In genomic region chr11:17075506-17075905, GRCh38 we compare ENCODE assay signal across 10 cellular contexts. TPM values are rescaled to one million over a fixed set of nuclear protein-coding genes. Genes with fewer than 3 reads are reported as not detected.
DNase-seq lines count a peak whose midpoint lies in the region; ATAC-seq and TF ChIP-seq lines count a peak whose summit lies in the region.
"Had no signal": no experiment of that assay in that cellular context is flagged by ENCODE, and none has a peak within 500 bp of the region (broad histone marks: within the 10 kb centered on the region; RNA-seq: fewer than 3 reads in every experiment).

No MANE protein-coding gene starts in this region.

- H2AFZ ChIP-seq in DND-41 (ENCODE audit: low read depth, low read length) (no peak overlapping the region), MM.1S (ENCODE audit: low read length) (no peak overlapping the region), neural cell (ENCODE audit: low read depth, low read length) (no peak overlapping the region)

- peak overlapping the region in 1 of 2 experiments; percentile 90; a peak in 2 of 4 replicates for H3K4me3 ChIP-seq in DND-41 (ENCODE audit: low read depth in 1 of 2, low read length in 2 of 2)
- H3K4me3 ChIP-seq in MM.1S (ENCODE audit: low read length): 0 out of 2 replicates have a peak overlapping the region, but pooled peaks have one; percentile 2
- peak overlapping the region; percentile 6 for H3K4me3 ChIP-seq in choroid plexus epithelial cell (ENCODE audit: low read depth, low read length)
- peak overlapping the region; percentile 80 for H3K4me3 ChIP-seq in neural cell (ENCODE audit: low read length)

- H3K27ac ChIP-seq in DND-41 (ENCODE audit: low read length) (no peak overlapping the region), MM.1S (ENCODE audit: low read length) (no peak overlapping the region), neural cell (ENCODE audit: low read length) (no peak overlapping the region)

- H3K9me3 ChIP-seq in DND-41 (ENCODE audit: insufficient read depth, low read length, severe bottlenecking) (no peaks in the 10 kb centered on the region), MM.1S (replicated peaks; ENCODE audit: insufficient read depth, low read length) (no peaks in the 10 kb centered on the region), neural cell (ENCODE audit: low read length) (no peaks in the 10 kb centered on the region)

- H3K27me3 ChIP-seq in DND-41 (ENCODE audit: insufficient read depth, low read length, poor library complexity): no peaks in the 10 kb centered on the region
- no peaks in the 10 kb centered on the region for H3K27me3 ChIP-seq in MM.1S (replicated peaks; ENCODE audit: insufficient read depth, low read length)
- no peaks in the 10 kb centered on the region for H3K27me3 ChIP-seq in neural cell (ENCODE audit: insufficient read depth, low read depth, low read length)

- peaks cover 27% of the 10 kb centered on the region; the same call in 1 of the 2 replicates for H4K20me1 ChIP-seq in DND-41 (ENCODE audit: insufficient read depth, low read length)
- H4K20me1 ChIP-seq in MM.1S (ENCODE audit: insufficient read depth, low read length): no peaks in the 10 kb centered on the region
- H4K20me1 ChIP-seq in neural cell (ENCODE audit: insufficient read depth): no peaks in the 10 kb centered on the region

- no peak for TF ChIP-seq EP300 in neural cell (conservative IDR thresholded peaks at IDR 0.05; ENCODE audit: poor library complexity, severe bottlenecking)

- peak overlapping the region; percentile 78 for H3K4me2 ChIP-seq in DND-41 (ENCODE audit: insufficient read depth, low read length)
- H3K4me2 ChIP-seq in MM.1S (ENCODE audit: low read depth, low read length): peak overlapping the region; percentile 97; the same call in 1 of the 2 replicates
- H3K4me2 ChIP-seq in neural cell (ENCODE audit: low read length): peak overlapping the region; percentile 1

- H3K9ac ChIP-seq in DND-41 (ENCODE audit: low read depth, low read length): no peak overlapping the region
- no peak overlapping the region for H3K9ac ChIP-seq in MM.1S (ENCODE audit: low read length)
- no peak overlapping the region for H3K9ac ChIP-seq in neural cell (ENCODE audit: low read length)

- H3K4me1 ChIP-seq in DND-41 (ENCODE audit: insufficient read depth, low read length) (peaks cover 40% of the 10 kb centered on the region), MM.1S (ENCODE audit: low read length) (peaks cover 6% of the 10 kb centered on the region)

- TF ChIP-seq CTCF in DND-41 (IDR thresholded peaks at IDR 0.05; ENCODE audit: borderline replicate concordance, extremely low read depth, low read length, poor library complexity, severe bottlenecking) (no peak), MM.1S (IDR thresholded peaks at IDR 0.05; ENCODE audit: low read length) (no peak), choroid plexus epithelial cell (conservative IDR thresholded peaks at IDR 0.05; ENCODE audit: low read depth, low read length) (no peak), neural cell (IDR thresholded peaks at IDR 0.05; ENCODE audit: poor library complexity, severe bottlenecking) (no peak)

- DNase-seq in DND-41 (no peak), MM.1S (no peak), choroid plexus epithelial cell (ENCODE audit: low read depth) (no peak), NCI-H1105 (lab: John Stamatoyannopoulos, UW) (no peak), AG08396 (ENCODE audit: low spot score) (no peak)
- DNase-seq: stimulated activated CD4-positive, alpha-beta T cell treated with anti-CD3 and anti-CD28 coated beads, Interleukin-2, amount 100 ng/mL, for 24 hours had no signal

- TF ChIP-seq RAD21 in neural cell (conservative IDR thresholded peaks at IDR 0.05): no peak

- ATAC-seq in DND-41 (ENCODE audit: insufficient read depth, low read depth) (no peak), HG03045 (IDR thresholded peaks at IDR 0.05; ENCODE audit: unreplicated experiment) (no peak), HG02885 (IDR thresholded peaks at IDR 0.05; ENCODE audit: poor library complexity, unreplicated experiment) (no peak)
- ATAC-seq: left lobe of liver had no signal

- H3F3A ChIP-seq in MM.1S (ENCODE audit: insufficient read depth, low read length): peaks cover 54% of the 10 kb centered on the region
- H3F3A ChIP-seq in neural cell (ENCODE audit: insufficient read depth, low read length, poor library complexity, severe bottlenecking): no peaks in the 10 kb centered on the region

- H3K79me2 ChIP-seq in DND-41 (ENCODE audit: insufficient read depth, low read length) (peaks cover 44% of the 10 kb centered on the region), MM.1S (ENCODE audit: low read length) (peaks cover 35% of the 10 kb centered on the region), neural cell (replicated peaks; ENCODE audit: insufficient read depth, low read length) (peaks cover 18% of the 10 kb centered on the region)

- H3K36me3 ChIP-seq in DND-41 (ENCODE audit: insufficient read depth, low read length): peaks cover 45% of the 10 kb centered on the region
- peaks cover 14% of the 10 kb centered on the region; the same call in 1 of the 2 replicates for H3K36me3 ChIP-seq in MM.1S (replicated peaks; ENCODE audit: insufficient read depth, low read length)
- H3K36me3 ChIP-seq in neural cell (ENCODE audit: insufficient read depth, low read length): no peaks in the 10 kb centered on the region

- H3K9me2 ChIP-seq in MM.1S (replicated peaks; ENCODE audit: insufficient read depth, low read length) (no peaks in the 10 kb centered on the region), neural cell (ENCODE audit: insufficient read depth, low read length) (no peaks in the 10 kb centered on the region)

TF ChIP-seq in neural cell, 6 proteins besides CTCF, POLR2A, EP300 and RAD21:
- TF ChIP-seq TAF1 (IDR thresholded peaks at IDR 0.05; ENCODE audit: low read depth) (no peak), POLR2AphosphoS5 (IDR thresholded peaks at IDR 0.05) (no peak), EZH2 (IDR thresholded peaks at IDR 0.05; ENCODE audit: borderline replicate concordance, insufficient read depth, low read length, poor library complexity, severe bottlenecking) (no peak), MXI1 (conservative IDR thresholded peaks at IDR 0.05; ENCODE audit: poor library complexity, severe bottlenecking) (no peak), SMC3 (conservative IDR thresholded peaks at IDR 0.05; ENCODE audit: poor library complexity) (no peak), REST (IDR thresholded peaks at IDR 0.05; ENCODE audit: borderline replicate concordance) (no peak)

RNA-seq across cellular contexts. Expression of gene RPS13, which starts 2.0 kb away (rescaled TPM):
- polyA plus RNA-seq in neural cell: 1,509 and 1,561 TPM in 2 replicates
- 486 and 597 TPM in 2 replicates for polyA minus RNA-seq in neural cell

Comparison
In these comparisons a context has a peak if more than half of its experiments do, and no peak if none do; other contexts are left out.
1. H3K4me2 ChIP-seq: peak in every context shown above with its lines; median percentile 97 in MM.1S; 78 in DND-41; 1 in neural cell.